In genomic region chr9:77926314-77926959, GRCh38 we compare ENCODE assay signal across 1 cellular context.
TF ChIP-seq lines count a peak whose summit lies in the region.

No MANE protein-coding gene starts in this region.

TF ChIP-seq in SK-N-SH, 30 proteins besides CTCF, POLR2A, EP300 and RAD21 (continued from another document):
- TF ChIP-seq REST (IDR thresholded peaks at IDR 0.05; ENCODE audit: low read depth, low read length) (no peak), YY1 (IDR thresholded peaks at IDR 0.05; ENCODE audit: low read depth) (no peak), ZBTB33 (IDR thresholded peaks at IDR 0.05; ENCODE audit: borderline replicate concordance, low read depth) (no peak), RXRA (IDR thresholded peaks at IDR 0.05; ENCODE audit: borderline replicate concordance, low read depth) (peak; percentile 8), JUND (IDR thresholded peaks at IDR 0.05) (peak; percentile 91), CHD2 (IDR thresholded peaks at IDR 0.05; ENCODE audit: low read length, partially characterized antibody) (no peak), FOSL2 (IDR thresholded peaks at IDR 0.05; ENCODE audit: borderline replicate concordance, low read depth) (peak; percentile 81), EZH2phosphoT487 (IDR thresholded peaks at IDR 0.05; ENCODE audit: borderline replicate concordance, low read depth) (no peak), RCOR1 (IDR thresholded peaks at IDR 0.05; ENCODE audit: low read length) (no peak), NRF1 (IDR thresholded peaks at IDR 0.05; ENCODE audit: low read depth, low read length) (no peak), RFX5 (IDR thresholded peaks at IDR 0.05; ENCODE audit: low read length) (no peak), MXI1 (IDR thresholded peaks at IDR 0.05; ENCODE audit: low read depth, low read length) (no peak), FOXM1 (IDR thresholded peaks at IDR 0.05; ENCODE audit: low read depth) (peak; percentile 20; the same call in 1 of the 2 replicates)
TF ChIP-seq in SK-N-SH: peak in this region for 11.
